ENCODE assay signal across 1 cellular context in genomic region chr10:86645111-86645445, GRCh38.
TF ChIP-seq lines count a peak whose summit lies in the region.

No MANE protein-coding gene starts in this region.

TF ChIP-seq in HCT116, 20 proteins besides CTCF, POLR2A, EP300 and RAD21 (continued from another document):
- TF ChIP-seq ZBTB33 (IDR thresholded peaks at IDR 0.05; ENCODE audit: extremely low read depth, insufficient replicate concordance, low read length) (no peak), ZFX (IDR thresholded peaks at IDR 0.05) (no peak), SRF (IDR thresholded peaks at IDR 0.05; ENCODE audit: low read depth) (no peak), YY1 (IDR thresholded peaks at IDR 0.05; ENCODE audit: extremely low read depth, insufficient replicate concordance, low read depth, low read length) (no peak), JUND (IDR thresholded peaks at IDR 0.05) (no peak), EZH2 (IDR thresholded peaks at IDR 0.05) (no peak), ZNF274 (IDR thresholded peaks at IDR 0.05; ENCODE audit: low read depth, low read length) (no peak), FOSL1 (IDR thresholded peaks at IDR 0.05; ENCODE audit: low read depth) (no peak), CEBPB (IDR thresholded peaks at IDR 0.05; ENCODE audit: low read depth) (no peak), POLR2AphosphoS5 (IDR thresholded peaks at IDR 0.05; ENCODE audit: low read depth, low read length) (no peak), EZH2phosphoT487 (IDR thresholded peaks at IDR 0.05; ENCODE audit: borderline replicate concordance) (no peak), MAX (IDR thresholded peaks at IDR 0.05) (no peak), EGR1 (IDR thresholded peaks at IDR 0.05; ENCODE audit: low read depth) (no peak), TCF7L2 (IDR thresholded peaks at IDR 0.05; ENCODE audit: borderline replicate concordance, extremely low read depth, insufficient read depth, insufficient read length) (no peak), ATF3 (IDR thresholded peaks at IDR 0.05) (no peak), ELF1 (IDR thresholded peaks at IDR 0.05; ENCODE audit: borderline replicate concordance, low read depth) (no peak)
